Comparison of ENCODE assay signal across 8 cellular contexts in genomic region chr15:91022832-91023129, GRCh38. TPM values are rescaled to one million over a fixed set of nuclear protein-coding genes. Genes with fewer than 3 reads are reported as not detected.
DNase-seq lines count a peak whose midpoint lies in the region; ATAC-seq and TF ChIP-seq lines count a peak whose summit lies in the region.

No MANE protein-coding gene starts in this region.

- intact Hi-C loops in left cardiac atrium (cut with DNase I): loop anchor here in 1 of 2 donors (10.0 kb wide), 1 partner anchor 68 kb away; the partner anchor contains the start of gene RCCD1
- intact Hi-C loops in adrenal gland (cut with DNase I): no loop called here
- intact Hi-C loops in lower lobe of right lung (cut with DNase I): no loop called here
- intact Hi-C loops in vagina (cut with DNase I): no loop called here

- WGBS in adrenal gland, 4 donors: 21 to 34% (median 25%) methylated on average over 1 of the region's 1 CpG

- H3K36me3 ChIP-seq in cardiac muscle cell (no peaks in the 10 kb centered on the region), adrenal gland (replicated peaks in 1 of 2) (no peaks in the 10 kb centered on the region), lower lobe of right lung (no peaks in the 10 kb centered on the region), vagina (no peaks in the 10 kb centered on the region)

- TF ChIP-seq POLR2A in adrenal gland (IDR thresholded peaks at IDR 0.05) (no peak), vagina (IDR thresholded peaks at IDR 0.05) (no peak)

- H3K9me3 ChIP-seq in cardiac muscle cell (ENCODE audit: low read depth) (no peaks in the 10 kb centered on the region), adrenal gland (replicated peaks in 1 of 3) (no peaks in the 10 kb centered on the region), lower lobe of right lung (no peaks in the 10 kb centered on the region), vagina (no peaks in the 10 kb centered on the region)

- no peak overlapping the region for H3K27ac ChIP-seq in cardiac muscle cell
- peak overlapping the region in 3 of 5 donors; percentile 30 to 79 (median 64) for H3K27ac ChIP-seq in adrenal gland
- H3K27ac ChIP-seq in lower lobe of right lung: peak overlapping the region; percentile 75
- peak overlapping the region; percentile 60 for H3K27ac ChIP-seq in vagina

- no peaks in the 10 kb centered on the region for H3K27me3 ChIP-seq in cardiac muscle cell
- H3K27me3 ChIP-seq in adrenal gland: no peaks in the 10 kb centered on the region
- H3K27me3 ChIP-seq in lower lobe of right lung (ENCODE audit: low read depth): no peaks in the 10 kb centered on the region
- no peaks in the 10 kb centered on the region for H3K27me3 ChIP-seq in vagina

- H3K4me1 ChIP-seq in cardiac muscle cell (ENCODE audit: low read depth) (peaks cover 8% of the 10 kb centered on the region), adrenal gland (replicated peaks in 1 of 2) (peaks cover 8 to 21% of the 10 kb centered on the region in 2 donors), lower lobe of right lung (peaks cover 25% of the 10 kb centered on the region), vagina (peaks cover 27% of the 10 kb centered on the region)

- ATAC-seq in left cardiac atrium (no peak), lower lobe of right lung (no peak), HG03280 (IDR thresholded peaks at IDR 0.05; ENCODE audit: unreplicated experiment) (no peak)

- peak overlapping the region; percentile 96 for H3K4me3 ChIP-seq in cardiac muscle cell
- H3K4me3 ChIP-seq in adrenal gland: peak overlapping the region in 2 of 4 donors; percentile 52 to 74
- peak overlapping the region; percentile 86 for H3K4me3 ChIP-seq in lower lobe of right lung
- H3K4me3 ChIP-seq in vagina: peak overlapping the region; percentile 68 to 84

- TF ChIP-seq CTCF in cardiac muscle cell (IDR thresholded peaks at IDR 0.05; ENCODE audit: low read depth, low read length): no peak
- TF ChIP-seq CTCF in adrenal gland (IDR thresholded peaks at IDR 0.05): no peak
- TF ChIP-seq CTCF in lower lobe of right lung (IDR thresholded peaks at IDR 0.05): no peak
- no peak for TF ChIP-seq CTCF in vagina (IDR thresholded peaks at IDR 0.05)

- no peak for DNase-seq in cardiac muscle cell (ENCODE audit: low read depth in 1 of 2, low spot score in 1 of 2)
- no peak for DNase-seq in left cardiac atrium
- no peak for DNase-seq in adrenal gland
- no peak for DNase-seq in lower lobe of right lung
- no peak for DNase-seq in vagina (ENCODE audit: extremely low spot score in 2 of 2)
- DNase-seq in NCI-H1092 treated with DMSO at 0.1 percent for 48 hours (lab: John Stamatoyannopoulos, UW): no peak
- no peak for DNase-seq in COR-L47 (lab: John Stamatoyannopoulos, UW)

RNA-seq across cellular contexts. Expression of gene VPS33B, which starts 0.4 kb away (rescaled TPM):
- total RNA-seq in cardiac muscle cell (5.2 and 18.7 TPM in 2 replicates), left cardiac atrium (1 to 10 TPM; 8.7 to 8.8 TPM), adrenal gland (10 to 100 TPM in 6 of 8 donors, 1 to 10 TPM in 2; 9.1 to 21.5 (median 14.1) TPM), lower lobe of right lung (13.3 TPM), vagina (16.5 TPM)
- polyA plus RNA-seq in cardiac muscle cell (13.3 and 17.2 TPM in 2 replicates), adrenal gland (10 to 100 TPM; 16.1 to 23.8 (median 19.3) TPM)

RNA-seq across cellular contexts. Expression of gene PRC1, which starts 28.4 kb away (rescaled TPM):
- total RNA-seq in cardiac muscle cell (25.5 and 209 TPM in 2 replicates), left cardiac atrium (1 to 10 TPM; 6.2 to 6.9 TPM), adrenal gland (10 to 100 TPM in 2 of 8 donors, 1 to 10 TPM in 6; 5.4 to 36.8 (median 6.6) TPM), lower lobe of right lung (6.7 TPM), vagina (29.7 TPM)
- polyA plus RNA-seq in cardiac muscle cell (20.1 and 131 TPM in 2 replicates), adrenal gland (1 to 10 TPM; 4.7 to 9.0 (median 6.1) TPM)
